Comparison of ENCODE assay signal across 1 cellular context in the genomic region with DNA sequence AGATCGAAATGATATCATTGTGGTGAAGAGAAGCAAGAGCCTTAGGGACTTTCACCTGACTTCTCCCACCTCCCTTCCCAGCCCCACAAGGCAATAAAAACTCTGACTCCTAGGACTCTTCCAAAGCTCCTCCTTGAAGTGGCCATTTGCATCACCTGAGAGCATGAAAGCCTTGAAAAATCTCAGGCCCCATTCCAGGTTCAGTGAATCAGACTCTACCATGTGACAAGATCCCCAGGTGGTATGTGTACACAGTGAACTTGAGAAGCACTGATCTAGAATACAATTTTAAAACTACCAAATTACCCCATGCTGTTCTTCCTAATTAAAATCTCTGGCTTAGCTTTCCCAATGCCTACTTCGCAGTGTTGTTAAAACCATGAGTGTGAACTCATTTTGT.
TF ChIP-seq lines count a peak whose summit lies in the region.

No MANE protein-coding gene starts in this region.

TF ChIP-seq in H1, 55 proteins besides CTCF, POLR2A, EP300 and RAD21:
- TF ChIP-seq, protein P1, sequence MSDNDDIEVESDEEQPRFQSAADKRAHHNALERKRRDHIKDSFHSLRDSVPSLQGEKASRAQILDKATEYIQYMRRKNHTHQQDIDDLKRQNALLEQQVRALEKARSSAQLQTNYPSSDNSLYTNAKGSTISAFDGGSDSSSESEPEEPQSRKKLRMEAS (IDR thresholded peaks at IDR 0.05), result no peak
- TF ChIP-seq, protein P2, sequence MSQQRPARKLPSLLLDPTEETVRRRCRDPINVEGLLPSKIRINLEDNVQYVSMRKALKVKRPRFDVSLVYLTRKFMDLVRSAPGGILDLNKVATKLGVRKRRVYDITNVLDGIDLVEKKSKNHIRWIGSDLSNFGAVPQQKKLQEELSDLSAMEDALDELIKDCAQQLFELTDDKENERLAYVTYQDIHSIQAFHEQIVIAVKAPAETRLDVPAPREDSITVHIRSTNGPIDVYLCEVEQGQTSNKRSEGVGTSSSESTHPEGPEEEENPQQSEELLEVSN (IDR thresholded peaks at IDR 0.05), result no peak
- TF ChIP-seq EGR1 (IDR thresholded peaks at IDR 0.05; ENCODE audit: borderline replicate concordance, low read depth, low read length), result no peak
- no peak for TF ChIP-seq CBX5 (IDR thresholded peaks at IDR 0.05; ENCODE audit: low read depth, low read length)
- TF ChIP-seq KDM1A (IDR thresholded peaks at IDR 0.05; ENCODE audit: borderline replicate concordance, low read length), result no peak
- no peak for TF ChIP-seq JUND (IDR thresholded peaks at IDR 0.05; ENCODE audit: low read length)
